In the genomic region with DNA sequence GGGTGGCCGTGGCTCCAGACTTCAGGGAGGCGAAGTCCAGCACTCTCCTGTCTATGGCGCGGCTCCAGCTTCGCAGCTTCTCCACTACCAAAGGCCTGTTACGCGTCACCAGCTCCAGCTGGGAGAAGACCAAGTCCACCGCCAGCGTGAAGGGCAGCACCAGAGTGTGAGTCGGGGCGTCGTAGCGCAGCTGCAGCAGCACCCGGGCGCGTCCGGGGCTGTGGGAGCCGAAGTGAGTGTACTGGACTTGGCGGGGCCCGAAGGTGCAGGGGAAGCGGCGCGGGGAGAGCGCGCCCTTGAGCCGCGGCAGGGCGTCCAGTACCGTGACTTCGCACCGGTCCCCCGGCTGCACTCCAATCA, we compare ENCODE assay signal across 10 cellular contexts. TPM values are rescaled to one million over a fixed set of nuclear protein-coding genes. Genes with fewer than 3 reads are reported as not detected.
DNase-seq lines count a peak whose midpoint lies in the region; ATAC-seq, FAIRE-seq and TF ChIP-seq lines count a peak whose summit lies in the region.
"Had no signal": no experiment of that assay in that cellular context is flagged by ENCODE, and none has a peak within 500 bp of the region (broad histone marks: within the 10 kb centered on the region; RNA-seq: fewer than 3 reads in every experiment).

No MANE protein-coding gene starts in this region.

- no peaks in the 10 kb centered on the region for H3K36me3 ChIP-seq in kidney (ENCODE audit: control insufficient read depth in 1 of 2, insufficient read depth in 2 of 2, low read length in 2 of 2)

- no peaks in the 10 kb centered on the region for H3K9me3 ChIP-seq in kidney (ENCODE audit: control insufficient read depth in 1 of 2, low read length in 2 of 2)

- peak overlapping the region; percentile 48 for H3K4me3 Mint-ChIP-seq in activated CD4-positive, alpha-beta T cell treated with anti-CD3 and anti-CD28 coated beads, Interleukin-2, amount 10 ng/mL, durations not matched to agents 7 days and 5 days
- H3K4me3 Mint-ChIP-seq in type B pancreatic cell = peak overlapping the region; percentile 77

- DNase-seq in activated CD4-positive, alpha-beta T cell treated with anti-CD3 and anti-CD28 coated beads, Interleukin-2, amount 10 ng/mL, durations not matched to agents 7 days and 5 days = no peak
- no peak for DNase-seq in activated CD4-positive, alpha-beta T cell treated with anti-CD3 and anti-CD28 coated beads for 1 hour
- peak; percentile 11 for DNase-seq in astrocyte of the spinal cord (ENCODE audit: low read depth, low spot score)
- DNase-seq in kidney = no peak
- no peak for DNase-seq in type B pancreatic cell (ENCODE audit: extremely low spot score, unreplicated experiment)
- no peak for DNase-seq in stimulated activated CD4-positive, alpha-beta T cell treated with anti-CD3 and anti-CD28 coated beads, Interleukin-4, amount 100 ng/mL, for 4 hours
- no peak for DNase-seq in NCI-H1930 (lab: John Stamatoyannopoulos, UW)

- H3K4me1 Mint-ChIP-seq in activated CD4-positive, alpha-beta T cell treated with anti-CD3 and anti-CD28 coated beads, Interleukin-2, amount 10 ng/mL, durations not matched to agents 7 days and 5 days = peaks cover 13% of the 10 kb centered on the region
- H3K4me1 Mint-ChIP-seq in type B pancreatic cell (ENCODE audit: unreplicated experiment) = no peaks in the 10 kb centered on the region

- TF ChIP-seq CTCF in astrocyte of the spinal cord (IDR thresholded peaks at IDR 0.05; ENCODE audit: low read depth, low read length) = no peak
- no peak for TF ChIP-seq CTCF in kidney (IDR thresholded peaks at IDR 0.05; ENCODE audit: borderline replicate concordance, extremely low read depth, insufficient read depth)
- no peak for TF ChIP-seq CTCF in type B pancreatic cell (conservative IDR thresholded peaks at IDR 0.05)

- CTCF ChIA-PET in activated CD4-positive, alpha-beta T cell treated with anti-CD3 and anti-CD28 coated beads, Interleukin-2, amount 10 ng/mL, durations not matched to agents 7 days and 5 days (lab: Charles Lee) = no interaction called here

- intact Hi-C loops in kidney (cut with DNase I) = no loop called here

- no peak for ATAC-seq in HG02571 (IDR thresholded peaks at IDR 0.05; ENCODE audit: unreplicated experiment)

- peaks cover 0 to 6% of the 10 kb centered on the region in 2 donors for H3K4me1 ChIP-seq in kidney (ENCODE audit: control insufficient read depth in 1 of 2, insufficient read depth in 1 of 2, low read depth in 1 of 2, low read length in 2 of 2)

- no peak for FAIRE-seq in kidney (lab: Jason Lieb, UNC)

- no peak overlapping the region for H3K4me3 ChIP-seq in astrocyte of the spinal cord (ENCODE audit: low read depth, low read length)
- H3K4me3 ChIP-seq in kidney (ENCODE audit: low read length in 2 of 2) = peak overlapping the region; percentile 7 to 44

- no peak overlapping the region for H3K9ac ChIP-seq in kidney (ENCODE audit: low read length in 2 of 2)

- no peaks in the 10 kb centered on the region for H3K9me3 Mint-ChIP-seq in activated CD4-positive, alpha-beta T cell treated with anti-CD3 and anti-CD28 coated beads, Interleukin-2, amount 10 ng/mL, durations not matched to agents 7 days and 5 days
- H3K9me3 Mint-ChIP-seq in type B pancreatic cell = no peaks in the 10 kb centered on the region

- peaks cover 51% of the 10 kb centered on the region for H3K27me3 Mint-ChIP-seq in activated CD4-positive, alpha-beta T cell treated with anti-CD3 and anti-CD28 coated beads, Interleukin-2, amount 10 ng/mL, durations not matched to agents 7 days and 5 days
- peaks cover 82% of the 10 kb centered on the region for H3K27me3 Mint-ChIP-seq in type B pancreatic cell

- in situ Hi-C loops in astrocyte of the spinal cord (cut with HindIII; ENCODE audit: low sequenced_read_pairs) = no loop called here

- POLR2A ChIA-PET in activated CD4-positive, alpha-beta T cell treated with anti-CD3 and anti-CD28 coated beads, Interleukin-2, amount 10 ng/mL, durations not matched to agents 7 days and 5 days (lab: Charles Lee) = no interaction called here

- H3K27ac Mint-ChIP-seq in activated CD4-positive, alpha-beta T cell treated with anti-CD3 and anti-CD28 coated beads, Interleukin-2, amount 10 ng/mL, durations not matched to agents 7 days and 5 days = no peak overlapping the region
- H3K27ac Mint-ChIP-seq in type B pancreatic cell = no peak overlapping the region
- H3K27ac Mint-ChIP-seq: stimulated activated naive CD8-positive, alpha-beta T cell treated with anti-CD3 and anti-CD28 coated beads, Interleukin-15, Interleukin-2, amounts not matched to agents 100 ng/mL and 50 ng/mL, for 24 hours had no signal

- no peaks in the 10 kb centered on the region for H3K36me3 Mint-ChIP-seq in activated CD4-positive, alpha-beta T cell treated with anti-CD3 and anti-CD28 coated beads, Interleukin-2, amount 10 ng/mL, durations not matched to agents 7 days and 5 days (ENCODE audit: low read depth)
- no peaks in the 10 kb centered on the region for H3K36me3 Mint-ChIP-seq in type B pancreatic cell

- no peak overlapping the region for H3K27ac ChIP-seq in kidney (ENCODE audit: low read depth in 2 of 2, low read length in 2 of 2)

RNA-seq across cellular contexts. Expression of gene FREM3, which starts 0.4 kb away (rescaled TPM):
- total RNA-seq in activated CD4-positive, alpha-beta T cell treated with anti-CD3 and anti-CD28 coated beads, Interleukin-2, amount 10 ng/mL, durations not matched to agents 7 days and 5 days = not detected
- total RNA-seq in kidney = 0.06 TPM
- not detected for polyA plus RNA-seq in kidney (ENCODE audit: insufficient read depth, low read depth, low replicate concordance)
- total RNA-seq in type B pancreatic cell (ENCODE audit: low replicate concordance) = 0.31 and 1.1 TPM in 2 replicates
- total RNA-seq: liver had no signal
- polyA plus RNA-seq: liver had no signal
